ENCODE assay signal across 8 cellular contexts in the genomic region with DNA sequence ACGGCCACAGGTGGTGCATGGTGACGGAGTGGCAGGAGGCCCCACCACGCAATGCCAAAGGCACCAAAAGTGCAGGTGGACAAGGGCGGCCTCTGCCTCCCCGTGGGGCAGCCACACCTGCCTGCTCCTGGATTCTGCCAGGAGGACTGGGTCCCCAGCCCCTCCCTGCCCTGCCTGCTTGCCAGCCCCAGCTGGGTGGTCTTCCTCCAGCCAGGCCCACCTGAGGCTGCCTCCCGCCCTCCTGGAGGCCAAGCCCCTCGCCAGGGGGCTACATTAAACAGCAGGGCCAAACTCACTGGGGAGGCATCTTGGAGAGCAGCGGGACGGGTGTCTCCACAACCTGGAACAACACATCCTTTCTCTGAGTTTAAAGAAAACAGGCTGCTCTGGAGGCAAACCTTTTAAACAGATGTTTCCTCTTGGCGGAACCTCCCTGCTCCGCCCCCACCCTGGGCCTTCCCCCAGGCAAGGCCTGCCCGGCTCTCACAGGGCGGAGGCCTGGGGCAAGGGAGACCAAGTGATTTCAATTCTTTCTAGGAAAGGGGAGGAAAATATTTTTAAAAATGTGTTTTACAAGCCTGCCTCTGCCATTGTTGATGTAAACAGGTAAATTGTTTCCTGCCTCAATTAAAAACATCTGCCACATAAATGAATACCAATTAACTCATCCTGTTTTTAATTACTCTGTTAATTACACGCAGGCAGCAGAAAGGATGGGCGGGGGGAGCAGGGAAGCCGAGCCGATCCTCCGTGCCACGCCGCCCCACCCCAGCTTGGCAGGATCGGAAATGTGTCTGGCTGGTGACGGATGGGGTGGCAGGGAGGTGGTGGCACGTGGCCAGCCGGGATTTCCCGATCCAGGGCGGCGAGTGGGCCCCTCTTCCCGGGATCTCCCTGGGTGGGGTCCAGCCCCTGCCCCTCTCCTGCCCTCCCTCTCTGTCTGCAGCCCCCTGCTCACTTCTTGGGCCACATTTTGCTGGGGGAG. TPM values are rescaled to one million over a fixed set of nuclear protein-coding genes. Genes with fewer than 3 reads are reported as not detected.
DNase-seq lines count a peak whose midpoint lies in the region; ATAC-seq and TF ChIP-seq lines count a peak whose summit lies in the region.

No MANE protein-coding gene starts in this region.

- intact Hi-C loops in Panc1 (cut with micrococcal nuclease; ENCODE audit: unreplicated experiment), result no loop called here
- intact Hi-C loops in Caco-2 (cut with micrococcal nuclease; ENCODE audit: unreplicated experiment), result no loop called here

- CTCF ChIA-PET in Panc1 (lab: Charles Lee), result interaction anchor here (0.6 kb wide), 1 partner anchor 105 kb away, joined by 7 read pairs; no protein-coding TSS in a partner anchor
- CTCF ChIA-PET in Caco-2 (lab: Charles Lee), result no interaction called here

- H3K4me1 Mint-ChIP-seq in Caco-2 (ENCODE audit: low read depth, unreplicated experiment), result no peaks in the 10 kb centered on the region

- H3K36me3 ChIP-seq in Panc1 (ENCODE audit: control insufficient read depth, insufficient read depth, low read length), result no peaks in the 10 kb centered on the region
- H3K36me3 ChIP-seq in Caco-2 (ENCODE audit: control insufficient read depth, insufficient read depth, low read length), result no peaks in the 10 kb centered on the region

- H3K4me3 Mint-ChIP-seq in Caco-2 (ENCODE audit: unreplicated experiment), result no peak overlapping the region

- H3K9me3 Mint-ChIP-seq in Caco-2 (ENCODE audit: unreplicated experiment), result no peaks in the 10 kb centered on the region

- ATAC-seq in Panc1 (no peak), HG03025 (IDR thresholded peaks at IDR 0.05; ENCODE audit: low FRiP score, unreplicated experiment) (no peak), GM19395 (IDR thresholded peaks at IDR 0.05; ENCODE audit: unreplicated experiment) (no peak)

- H3K27me3 ChIP-seq in Panc1 (ENCODE audit: control insufficient read depth, insufficient read depth, low read length), result no peaks in the 10 kb centered on the region
- no peaks in the 10 kb centered on the region for H3K27me3 ChIP-seq in Caco-2 (replicated peaks; ENCODE audit: control insufficient read depth, insufficient read depth, low read length)

- in situ Hi-C loops in Panc1 (cut with HindIII; ENCODE audit: low pct_unique_long_range_greater_than_20kb, low sequenced_read_pairs), result no loop called here

- H3K27ac ChIP-seq in Panc1 (ENCODE audit: low read length), result peak overlapping the region; percentile 51; the same call in 1 of the 2 replicates
- peak overlapping the region in 18 of 21 experiments; percentile 16 to 77 (median 55) for H3K27ac ChIP-seq in skin epidermis

- H3K36me3 Mint-ChIP-seq in Caco-2 (ENCODE audit: insufficient read depth, unreplicated experiment), result no peaks in the 10 kb centered on the region

- H3K9me3 ChIP-seq in Panc1 (ENCODE audit: control insufficient read depth, insufficient read depth, low read depth, low read length), result no peaks in the 10 kb centered on the region
- no peaks in the 10 kb centered on the region for H3K9me3 ChIP-seq in Caco-2

- POLR2A ChIA-PET in Panc1 (lab: Charles Lee) (no interaction called here), Caco-2 (lab: Charles Lee) (no interaction called here)

- H3K4me3 ChIP-seq in GM12865 (ENCODE audit: low read depth, low read length) (no peak overlapping the region), Panc1 (ENCODE audit: low read depth in 2 of 2, low read length in 2 of 2) (no peak overlapping the region), skin epidermis (no peak overlapping the region), Caco-2 (ENCODE audit: low read depth, low read length) (no peak overlapping the region)

- DNase-seq in GM12865 (ENCODE audit: low read depth), result peak; percentile 37
- DNase-seq in Panc1 (ENCODE audit: low read depth, low spot score), result no peak
- peak; percentile 72 for DNase-seq in fibroblast of peridontal ligament (ENCODE audit: extremely low read depth)
- no peak for DNase-seq in Caco-2
- DNase-seq in activated CD8-positive, alpha-beta memory T cell treated with anti-CD3 and anti-CD28 coated beads for 24 hours, result no peak

- TF ChIP-seq CTCF in GM12865 (IDR thresholded peaks at IDR 0.05; ENCODE audit: insufficient read depth, low read depth, low read length, missing control alignments) (no peak), Panc1 (IDR thresholded peaks at IDR 0.05) (no peak), Caco-2 (IDR thresholded peaks at IDR 0.05; ENCODE audit: insufficient read depth in 1 of 2, low read depth in 1 of 2, low read length in 1 of 2, severe bottlenecking in 1 of 2, unreplicated experiment in 1 of 2) (no peak)

- peaks cover 63% of the 10 kb centered on the region for H3K4me1 ChIP-seq in Panc1 (ENCODE audit: control insufficient read depth, insufficient read depth, low read length)
- H3K4me1 ChIP-seq in Caco-2, result no peaks in the 10 kb centered on the region

- no peak overlapping the region for H3K27ac Mint-ChIP-seq in Caco-2 (ENCODE audit: unreplicated experiment)

- BruUV-seq in Panc1 (replicated peaks; lab: Mats Ljungman, UMichigan) (no TSS peak), Caco-2 (replicated peaks; lab: Mats Ljungman, UMichigan) (no TSS peak)

- H3K27me3 Mint-ChIP-seq in Caco-2 (ENCODE audit: insufficient read depth, unreplicated experiment), result peaks cover 2% of the 10 kb centered on the region

RNA-seq across cellular contexts. Expression of a gene that starts 54.5 kb away (rescaled TPM):
- not detected for total RNA-seq in Panc1 (2021; ENCODE audit: unreplicated experiment)
- polyA plus RNA-seq in Panc1 (2012; ENCODE audit: insufficient read length), result not detected
- not detected in 2 replicates for total RNA-seq in Caco-2 (2022)

RNA-seq across cellular contexts. Expression of a gene that starts 56.1 kb away (rescaled TPM):
- total RNA-seq in Panc1 (2021; ENCODE audit: unreplicated experiment) (13.7 TPM), Caco-2 (2022) (0.35 and 2.1 TPM in 2 replicates)
- 22.0 TPM for polyA plus RNA-seq in Panc1 (2012; ENCODE audit: insufficient read length)

Comparison
In these comparisons a context has a peak if more than half of its experiments do, and no peak if none do; other contexts are left out.
1. DNase-seq: peak in GM12865 (single experiment) and fibroblast of peridontal ligament (single experiment); none in Panc1 (single experiment), Caco-2 (0 of 2) and activated CD8-positive, alpha-beta memory T cell treated with anti-CD3 and anti-CD28 coated beads for 24 hours (single experiment).